ENCODE assay signal across 17 cellular contexts in genomic region chr1:22259581-22260282, GRCh38.
DNase-seq lines count a peak whose midpoint lies in the region; ATAC-seq, FAIRE-seq and TF ChIP-seq lines count a peak whose summit lies in the region.
"Had no signal": no experiment of that assay in that cellular context is flagged by ENCODE, and none has a peak within 500 bp of the region (broad histone marks: within the 10 kb centered on the region; RNA-seq: fewer than 3 reads in every experiment).

No MANE protein-coding gene starts in this region.

- H3K4me3 Mint-ChIP-seq in activated CD8-positive, alpha-beta T cell treated with anti-CD3 and anti-CD28 coated beads for 36 hours, result no peak overlapping the region
- H3K4me3 Mint-ChIP-seq: activated T-cell treated with anti-CD3 and anti-CD28 coated beads, Interleukin-2, amount 50 U/mL, for 72 hours; B cell; effector memory CD8-positive, alpha-beta T cell had no signal

- no peak for FAIRE-seq in K562 (lab: Jason Lieb, UNC)

- peak overlapping the region in 1 of 2 experiments; percentile 59; a peak in 1 of 4 replicates for H3K9ac ChIP-seq in K562 (ENCODE audit: insufficient read depth in 1 of 2, low read depth in 2 of 2, low read length in 2 of 2)

- no peak overlapping the region for H3K27ac Mint-ChIP-seq in activated CD8-positive, alpha-beta T cell treated with anti-CD3 and anti-CD28 coated beads for 36 hours
- H3K27ac Mint-ChIP-seq: activated T-cell treated with anti-CD3 and anti-CD28 coated beads, Interleukin-2, amount 50 U/mL, for 72 hours; B cell; effector memory CD8-positive, alpha-beta T cell had no signal

- no peaks in the 10 kb centered on the region for H3K36me3 Mint-ChIP-seq in activated CD8-positive, alpha-beta T cell treated with anti-CD3 and anti-CD28 coated beads for 36 hours (ENCODE audit: low read depth)

- H3K27ac ChIP-seq in K562 (ENCODE audit: extremely low read depth, low read depth, low read length), result no peak overlapping the region
- H3K27ac ChIP-seq: ascending aorta, psoas muscle had no signal

- TF ChIP-seq CTCF in K562 (IDR thresholded peaks at IDR 0.05 in 2 of 3, conservative IDR thresholded peaks at IDR 0.05 in 1 of 3; ENCODE audit: insufficient read depth in 2 of 3, low read depth in 1 of 3, low read length in 3 of 3), result no peak
- TF ChIP-seq CTCF in mucosa of descending colon (IDR thresholded peaks at IDR 0.05), result no peak
- no peak for TF ChIP-seq CTCF in activated CD8-positive, alpha-beta T cell treated with anti-CD3 and anti-CD28 coated beads for 36 hours (IDR thresholded peaks at IDR 0.05)

- no peaks in the 10 kb centered on the region for H3K9me1 ChIP-seq in K562 (ENCODE audit: control insufficient read depth, insufficient read depth, low read length)

- TF ChIP-seq POLR2A in K562 (conservative IDR thresholded peaks at IDR 0.05), result no peak

- no TSS peak for BruUV-seq in K562 (replicated peaks; lab: Mats Ljungman, UMichigan)

- no peaks in the 10 kb centered on the region for H3K4me1 Mint-ChIP-seq in activated CD8-positive, alpha-beta T cell treated with anti-CD3 and anti-CD28 coated beads for 36 hours (ENCODE audit: low read depth)

- peaks cover 6% of the 10 kb centered on the region; the same call in 1 of the 2 replicates for H4K20me1 ChIP-seq in K562 (replicated peaks; ENCODE audit: control insufficient read depth, insufficient read depth, low read length)

- POLR2A ChIA-PET in K562 (lab: Yijun Ruan, JAX), result interaction anchor here (1.0 to 1.4 kb wide), 4 partner anchors 10 to 443 kb away, joined by 3 to 4 read pairs (median 4); no protein-coding TSS in a partner anchor
- POLR2A ChIA-PET in activated CD8-positive, alpha-beta T cell treated with anti-CD3 and anti-CD28 coated beads for 36 hours (lab: Charles Lee), result no interaction called here

- in situ Hi-C loops in K562 (cut with MboI), result no loop called here

- H3K4me1 ChIP-seq in K562 (replicated peaks in 1 of 2; ENCODE audit: control insufficient read depth in 2 of 2, insufficient read depth in 2 of 2, low read length in 2 of 2) (peaks cover 0 to 13% of the 10 kb centered on the region in 2 experiments; a peak in 1 of 5 replicates), mucosa of descending colon (ENCODE audit: low read depth) (peaks cover 49% of the 10 kb centered on the region)
- H3K4me1 ChIP-seq: ascending aorta had no signal

- 2% methylated on average over 18 of the region's 18 CpGs for WGBS in K562 (ENCODE audit: insufficient coverage, low coverage, missing lambda C conversion rate)

- peak; percentile 93 for DNase-seq in DMS53 (lab: John Stamatoyannopoulos, UW)
- peak; percentile 72 for DNase-seq in NCI-H2029 treated with DMSO at 0.1 percent for 48 hours (lab: John Stamatoyannopoulos, UW)
- DNase-seq in K562 (ENCODE audit: extremely low read depth in 1 of 4, low spot score in 3 of 4), result peak in 1 of 4 experiments; percentile 20
- peak; percentile 72 to 76 (median 74) for DNase-seq in mucosa of descending colon
- DNase-seq in SIG-M5 treated with dmso at 0.1 percent for 504 hours (lab: John Stamatoyannopoulos, UW; ENCODE audit: unreplicated experiment), result no peak
- no peak for DNase-seq in activated CD8-positive, alpha-beta T cell treated with anti-CD3 and anti-CD28 coated beads for 36 hours
- DNase-seq in T-helper 2 cell, result no peak
- no peak for DNase-seq in amniotic stem cell (lab: John Stamatoyannopoulos, UW)
- DNase-seq: activated CD4-positive, CD25-positive, alpha-beta regulatory T cell; activated T-cell treated with anti-CD3 and anti-CD28 coated beads, Interleukin-2, amount 50 U/mL, for 72 hours; effector memory CD8-positive, alpha-beta T cell; glutamatergic neuron; NCI-H526 treated with DMSO at 0.1 percent for 48 hours; psoas muscle; stimulated activated naive CD4-positive, alpha-beta T cell had no signal

- H2AFZ ChIP-seq in K562 (ENCODE audit: low read depth, low read length), result no peak overlapping the region

- no peak overlapping the region for H3K4me2 ChIP-seq in K562 (ENCODE audit: insufficient read depth, low read length)

- no peaks in the 10 kb centered on the region for H3K36me3 ChIP-seq in K562 (ENCODE audit: control insufficient read depth, insufficient read depth, low read length)
- no peaks in the 10 kb centered on the region for H3K36me3 ChIP-seq in mucosa of descending colon (ENCODE audit: low read depth)
- H3K36me3 ChIP-seq: ascending aorta had no signal

- no peak for TF ChIP-seq RAD21 in K562 (CRISPR knock-in tag; conservative IDR thresholded peaks at IDR 0.05 in 1 of 2, IDR thresholded peaks at IDR 0.05 in 1 of 2)

- peaks cover 3% of the 10 kb centered on the region for H3K27me3 Mint-ChIP-seq in activated CD8-positive, alpha-beta T cell treated with anti-CD3 and anti-CD28 coated beads for 36 hours

- H3K27me3 ChIP-seq in K562 (ENCODE audit: control insufficient read depth in 2 of 2, insufficient read depth in 2 of 2, low read length in 2 of 2), result peaks cover 57 to 96% of the 10 kb centered on the region in 2 experiments
- H3K27me3 ChIP-seq: ascending aorta had no signal

- CTCF ChIA-PET in K562 (lab: Yijun Ruan, JAX; ENCODE audit: low intra/inter-chr PET ratio), result no interaction called here
- CTCF ChIA-PET in activated CD8-positive, alpha-beta T cell treated with anti-CD3 and anti-CD28 coated beads for 36 hours (lab: Charles Lee), result no interaction called here

- H3K9me3 Mint-ChIP-seq in activated CD8-positive, alpha-beta T cell treated with anti-CD3 and anti-CD28 coated beads for 36 hours, result no peaks in the 10 kb centered on the region
- H3K9me3 Mint-ChIP-seq: activated T-cell treated with anti-CD3 and anti-CD28 coated beads, Interleukin-2, amount 50 U/mL, for 72 hours; effector memory CD8-positive, alpha-beta T cell had no signal

- H3K4me3 ChIP-seq in K562 (no peak overlapping the region), mucosa of descending colon (no peak overlapping the region)
- H3K4me3 ChIP-seq: ascending aorta, psoas muscle had no signal

- no peak; the same call in 2 of the 3 replicates for ATAC-seq in K562
- peak; percentile 50 for ATAC-seq in mucosa of descending colon
- ATAC-seq in activated CD8-positive, alpha-beta T cell treated with anti-CD3 and anti-CD28 coated beads for 36 hours, result no peak
- ATAC-seq: activated T-cell treated with anti-CD3 and anti-CD28 coated beads, Interleukin-2, amount 50 U/mL, for 72 hours; effector memory CD8-positive, alpha-beta T cell; psoas muscle had no signal

- no peak for TF ChIP-seq EP300 in K562 (IDR thresholded peaks at IDR 0.05; ENCODE audit: low read length)

- no peaks in the 10 kb centered on the region for H3K79me2 ChIP-seq in K562 (ENCODE audit: control insufficient read depth, insufficient read depth, low read length)

- intact Hi-C loops in K562 (cut with micrococcal nuclease), result no loop called here
- intact Hi-C loops in mucosa of descending colon (cut with DNase I, micrococcal nuclease), result no loop called here
- intact Hi-C loops in activated CD8-positive, alpha-beta T cell treated with anti-CD3 and anti-CD28 coated beads for 36 hours (cut with micrococcal nuclease), result no loop called here

- H3K9me3 ChIP-seq in K562 (replicated peaks; ENCODE audit: control insufficient read depth, insufficient read depth, low read depth, low read length) (no peaks in the 10 kb centered on the region), mucosa of descending colon (no peaks in the 10 kb centered on the region)
- H3K9me3 ChIP-seq: ascending aorta, psoas muscle had no signal

TF ChIP-seq in K562, 482 proteins besides CTCF, POLR2A, EP300 and RAD21 (continues in another document):
- TF ChIP-seq RBM22 (IDR thresholded peaks at IDR 0.05; ENCODE audit: low read depth, low read length, poor library complexity, severe bottlenecking) (no peak), ZNF140 (CRISPR knock-in tag; IDR thresholded peaks at IDR 0.05) (no peak), MYNN (IDR thresholded peaks at IDR 0.05) (no peak), MYNN (CRISPR knock-in tag; IDR thresholded peaks at IDR 0.05) (no peak), ELF1 (tag; IDR thresholded peaks at IDR 0.05) (no peak), ELF2 (CRISPR knock-in tag; IDR thresholded peaks at IDR 0.05) (no peak)

Comparison
In these comparisons a context has a peak if more than half of its experiments do, and no peak if none do; other contexts are left out.
1. DNase-seq: peak in DMS53 (single experiment), NCI-H2029 treated with DMSO at 0.1 percent for 48 hours (single experiment) and mucosa of descending colon (3 of 3); none in SIG-M5 treated with dmso at 0.1 percent for 504 hours (single experiment), activated CD8-positive, alpha-beta T cell treated with anti-CD3 and anti-CD28 coated beads for 36 hours (single experiment), T-helper 2 cell (0 of 5) and amniotic stem cell (single experiment).